1 cellular context compared by ENCODE assay signal in genomic region chr11:8722809-8723208, GRCh38.
TF ChIP-seq lines count a peak whose summit lies in the region.

No MANE protein-coding gene starts in this region.

TF ChIP-seq in SK-N-SH treated with all-trans-retinoic acid at 6 μM for 48 hours, 23 proteins besides CTCF, POLR2A, EP300 and RAD21 (continued from another document):
- TF ChIP-seq, protein P1, sequence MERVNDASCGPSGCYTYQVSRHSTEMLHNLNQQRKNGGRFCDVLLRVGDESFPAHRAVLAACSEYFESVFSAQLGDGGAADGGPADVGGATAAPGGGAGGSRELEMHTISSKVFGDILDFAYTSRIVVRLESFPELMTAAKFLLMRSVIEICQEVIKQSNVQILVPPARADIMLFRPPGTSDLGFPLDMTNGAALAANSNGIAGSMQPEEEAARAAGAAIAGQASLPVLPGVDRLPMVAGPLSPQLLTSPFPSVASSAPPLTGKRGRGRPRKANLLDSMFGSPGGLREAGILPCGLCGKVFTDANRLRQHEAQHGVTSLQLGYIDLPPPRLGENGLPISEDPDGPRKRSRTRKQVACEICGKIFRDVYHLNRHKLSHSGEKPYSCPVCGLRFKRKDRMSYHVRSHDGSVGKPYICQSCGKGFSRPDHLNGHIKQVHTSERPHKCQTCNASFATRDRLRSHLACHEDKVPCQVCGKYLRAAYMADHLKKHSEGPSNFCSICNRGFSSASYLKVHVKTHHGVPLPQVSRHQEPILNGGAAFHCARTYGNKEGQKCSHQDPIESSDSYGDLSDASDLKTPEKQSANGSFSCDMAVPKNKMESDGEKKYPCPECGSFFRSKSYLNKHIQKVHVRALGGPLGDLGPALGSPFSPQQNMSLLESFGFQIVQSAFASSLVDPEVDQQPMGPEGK (CRISPR knock-in tag; IDR thresholded peaks at IDR 0.05; ENCODE audit: borderline replicate concordance) = no peak
- TF ChIP-seq ZC3H10 (CRISPR knock-in tag; IDR thresholded peaks at IDR 0.05) = no peak
- TF ChIP-seq TCF4 (CRISPR knock-in tag; IDR thresholded peaks at IDR 0.05; ENCODE audit: borderline replicate concordance) = no peak
- no peak for TF ChIP-seq TOX (CRISPR knock-in tag; IDR thresholded peaks at IDR 0.05; ENCODE audit: borderline replicate concordance)
- no peak for TF ChIP-seq PPARA (CRISPR knock-in tag; IDR thresholded peaks at IDR 0.05; ENCODE audit: borderline replicate concordance)
- TF ChIP-seq ZFP3 (CRISPR knock-in tag; IDR thresholded peaks at IDR 0.05) = no peak
- no peak for TF ChIP-seq SNAI2 (CRISPR knock-in tag; IDR thresholded peaks at IDR 0.05)
- no peak for TF ChIP-seq ESRRG (CRISPR knock-in tag; IDR thresholded peaks at IDR 0.05)
- TF ChIP-seq ZNF8 (CRISPR knock-in tag; IDR thresholded peaks at IDR 0.05) = no peak
- no peak for TF ChIP-seq OSR1 (CRISPR knock-in tag; IDR thresholded peaks at IDR 0.05)
- TF ChIP-seq, protein P2, sequence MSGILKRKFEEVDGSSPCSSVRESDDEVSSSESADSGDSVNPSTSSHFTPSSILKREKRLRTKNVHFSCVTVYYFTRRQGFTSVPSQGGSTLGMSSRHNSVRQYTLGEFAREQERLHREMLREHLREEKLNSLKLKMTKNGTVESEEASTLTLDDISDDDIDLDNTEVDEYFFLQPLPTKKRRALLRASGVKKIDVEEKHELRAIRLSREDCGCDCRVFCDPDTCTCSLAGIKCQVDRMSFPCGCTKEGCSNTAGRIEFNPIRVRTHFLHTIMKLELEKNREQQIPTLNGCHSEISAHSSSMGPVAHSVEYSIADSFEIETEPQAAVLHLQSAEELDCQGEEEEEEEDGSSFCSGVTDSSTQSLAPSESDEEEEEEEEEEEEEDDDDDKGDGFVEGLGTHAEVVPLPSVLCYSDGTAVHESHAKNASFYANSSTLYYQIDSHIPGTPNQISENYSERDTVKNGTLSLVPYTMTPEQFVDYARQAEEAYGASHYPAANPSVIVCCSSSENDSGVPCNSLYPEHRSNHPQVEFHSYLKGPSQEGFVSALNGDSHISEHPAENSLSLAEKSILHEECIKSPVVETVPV (CRISPR knock-in tag; IDR thresholded peaks at IDR 0.05) = no peak
- TF ChIP-seq RARB (CRISPR knock-in tag; IDR thresholded peaks at IDR 0.05) = no peak
- TF ChIP-seq GLIS3 (CRISPR knock-in tag; IDR thresholded peaks at IDR 0.05) = no peak
- TF ChIP-seq CREB5 (CRISPR knock-in tag; IDR thresholded peaks at IDR 0.05; ENCODE audit: low read depth) = no peak
- TF ChIP-seq, protein P3, sequence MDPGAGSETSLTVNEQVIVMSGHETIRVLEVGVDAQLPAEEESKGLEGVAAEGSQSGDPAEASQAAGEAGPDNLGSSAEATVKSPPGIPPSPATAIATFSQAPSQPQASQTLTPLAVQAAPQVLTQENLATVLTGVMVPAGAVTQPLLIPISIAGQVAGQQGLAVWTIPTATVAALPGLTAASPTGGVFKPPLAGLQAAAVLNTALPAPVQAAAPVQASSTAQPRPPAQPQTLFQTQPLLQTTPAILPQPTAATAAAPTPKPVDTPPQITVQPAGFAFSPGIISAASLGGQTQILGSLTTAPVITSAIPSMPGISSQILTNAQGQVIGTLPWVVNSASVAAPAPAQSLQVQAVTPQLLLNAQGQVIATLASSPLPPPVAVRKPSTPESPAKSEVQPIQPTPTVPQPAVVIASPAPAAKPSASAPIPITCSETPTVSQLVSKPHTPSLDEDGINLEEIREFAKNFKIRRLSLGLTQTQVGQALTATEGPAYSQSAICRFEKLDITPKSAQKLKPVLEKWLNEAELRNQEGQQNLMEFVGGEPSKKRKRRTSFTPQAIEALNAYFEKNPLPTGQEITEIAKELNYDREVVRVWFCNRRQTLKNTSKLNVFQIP (CRISPR knock-in tag; IDR thresholded peaks at IDR 0.05; ENCODE audit: borderline replicate concordance, low read depth) = no peak
- TF ChIP-seq CSDC2 (CRISPR knock-in tag; IDR thresholded peaks at IDR 0.05) = no peak
- TF ChIP-seq BACH2 (CRISPR knock-in tag; IDR thresholded peaks at IDR 0.05; ENCODE audit: borderline replicate concordance) = no peak
